In genomic region chr19:18772620-18773587, GRCh38 we compare ENCODE assay signal across 1 cellular context.
TF ChIP-seq lines count a peak whose summit lies in the region.

No MANE protein-coding gene starts in this region.

TF ChIP-seq in GM12878, 131 proteins besides CTCF, POLR2A, EP300 and RAD21:
- TF ChIP-seq CHD2 (IDR thresholded peaks at IDR 0.05; ENCODE audit: borderline replicate concordance, low read depth, low read length): no peak
- TF ChIP-seq HDAC2 (IDR thresholded peaks at IDR 0.05): no peak
- TF ChIP-seq ZNF24 (IDR thresholded peaks at IDR 0.05): no peak
- TF ChIP-seq MTA3 (IDR thresholded peaks at IDR 0.05; ENCODE audit: borderline replicate concordance, low read length): no peak
- TF ChIP-seq CREB1 (IDR thresholded peaks at IDR 0.05; ENCODE audit: low read depth): no peak
- no peak for TF ChIP-seq NBN (IDR thresholded peaks at IDR 0.05)
- no peak for TF ChIP-seq ZBTB33 (IDR thresholded peaks at IDR 0.05)
- TF ChIP-seq MAX (IDR thresholded peaks at IDR 0.05; ENCODE audit: low read depth, low read length): no peak
- no peak for TF ChIP-seq NRF1 (conservative IDR thresholded peaks at IDR 0.05; ENCODE audit: low read depth, low read length)
- TF ChIP-seq E4F1 (IDR thresholded peaks at IDR 0.05; ENCODE audit: borderline replicate concordance, partially characterized antibody): no peak
- no peak for TF ChIP-seq CBFB (IDR thresholded peaks at IDR 0.05; ENCODE audit: low read depth)
- TF ChIP-seq E2F4 (IDR thresholded peaks at IDR 0.05; ENCODE audit: low read depth, low read length): no peak
- TF ChIP-seq POLR2AphosphoS2 (IDR thresholded peaks at IDR 0.05; ENCODE audit: low read depth, low read length): no peak
- TF ChIP-seq ZBTB11 (CRISPR knock-in tag; IDR thresholded peaks at IDR 0.05): no peak
- no peak for TF ChIP-seq KAT2A (conservative IDR thresholded peaks at IDR 0.05; ENCODE audit: control insufficient read depth, low read depth, low read length)
- no peak for TF ChIP-seq ZBTB4 (CRISPR knock-in tag; IDR thresholded peaks at IDR 0.05)
